Comparison of ENCODE assay signal across 1 cellular context in the genomic region with DNA sequence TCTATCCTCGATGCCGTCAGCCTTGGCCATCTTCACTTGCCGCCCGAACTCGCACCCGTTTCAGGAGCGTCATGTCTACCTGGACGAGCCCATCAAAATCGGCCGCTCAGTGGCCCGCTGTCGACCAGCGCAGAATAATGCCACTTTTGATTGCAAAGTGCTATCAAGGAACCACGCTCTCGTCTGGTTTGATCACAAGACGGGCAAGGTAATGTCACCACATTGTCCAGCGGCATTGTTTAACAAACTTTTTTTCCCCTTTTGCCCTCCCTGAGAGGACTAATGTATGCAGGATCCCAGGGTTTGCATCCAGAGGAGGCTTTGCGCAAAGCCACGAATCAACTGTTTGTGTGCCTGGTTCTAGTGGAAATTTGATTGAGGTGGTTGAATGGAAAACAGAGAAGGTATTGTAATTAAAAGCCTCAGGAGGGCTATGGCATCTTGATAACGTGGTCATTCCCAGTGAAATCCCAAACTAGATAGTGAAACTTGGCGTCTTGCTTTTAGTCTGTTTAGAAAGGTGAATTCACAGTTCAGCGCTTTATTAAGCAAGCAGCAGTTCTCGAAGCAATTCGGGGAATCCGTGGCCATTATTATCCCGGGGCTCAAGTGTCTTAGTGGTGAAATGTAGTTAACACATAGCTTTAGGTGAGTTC.
A peak's percentile ranks its signal among the peaks of the same experiment; 100 is the strongest.
TF ChIP-seq lines count a peak whose summit lies in the region.

No MANE protein-coding gene starts in this region.

TF ChIP-seq in K562, 482 proteins besides CTCF, POLR2A, EP300 and RAD21 (continued from another document):
- TF ChIP-seq, protein P1, sequence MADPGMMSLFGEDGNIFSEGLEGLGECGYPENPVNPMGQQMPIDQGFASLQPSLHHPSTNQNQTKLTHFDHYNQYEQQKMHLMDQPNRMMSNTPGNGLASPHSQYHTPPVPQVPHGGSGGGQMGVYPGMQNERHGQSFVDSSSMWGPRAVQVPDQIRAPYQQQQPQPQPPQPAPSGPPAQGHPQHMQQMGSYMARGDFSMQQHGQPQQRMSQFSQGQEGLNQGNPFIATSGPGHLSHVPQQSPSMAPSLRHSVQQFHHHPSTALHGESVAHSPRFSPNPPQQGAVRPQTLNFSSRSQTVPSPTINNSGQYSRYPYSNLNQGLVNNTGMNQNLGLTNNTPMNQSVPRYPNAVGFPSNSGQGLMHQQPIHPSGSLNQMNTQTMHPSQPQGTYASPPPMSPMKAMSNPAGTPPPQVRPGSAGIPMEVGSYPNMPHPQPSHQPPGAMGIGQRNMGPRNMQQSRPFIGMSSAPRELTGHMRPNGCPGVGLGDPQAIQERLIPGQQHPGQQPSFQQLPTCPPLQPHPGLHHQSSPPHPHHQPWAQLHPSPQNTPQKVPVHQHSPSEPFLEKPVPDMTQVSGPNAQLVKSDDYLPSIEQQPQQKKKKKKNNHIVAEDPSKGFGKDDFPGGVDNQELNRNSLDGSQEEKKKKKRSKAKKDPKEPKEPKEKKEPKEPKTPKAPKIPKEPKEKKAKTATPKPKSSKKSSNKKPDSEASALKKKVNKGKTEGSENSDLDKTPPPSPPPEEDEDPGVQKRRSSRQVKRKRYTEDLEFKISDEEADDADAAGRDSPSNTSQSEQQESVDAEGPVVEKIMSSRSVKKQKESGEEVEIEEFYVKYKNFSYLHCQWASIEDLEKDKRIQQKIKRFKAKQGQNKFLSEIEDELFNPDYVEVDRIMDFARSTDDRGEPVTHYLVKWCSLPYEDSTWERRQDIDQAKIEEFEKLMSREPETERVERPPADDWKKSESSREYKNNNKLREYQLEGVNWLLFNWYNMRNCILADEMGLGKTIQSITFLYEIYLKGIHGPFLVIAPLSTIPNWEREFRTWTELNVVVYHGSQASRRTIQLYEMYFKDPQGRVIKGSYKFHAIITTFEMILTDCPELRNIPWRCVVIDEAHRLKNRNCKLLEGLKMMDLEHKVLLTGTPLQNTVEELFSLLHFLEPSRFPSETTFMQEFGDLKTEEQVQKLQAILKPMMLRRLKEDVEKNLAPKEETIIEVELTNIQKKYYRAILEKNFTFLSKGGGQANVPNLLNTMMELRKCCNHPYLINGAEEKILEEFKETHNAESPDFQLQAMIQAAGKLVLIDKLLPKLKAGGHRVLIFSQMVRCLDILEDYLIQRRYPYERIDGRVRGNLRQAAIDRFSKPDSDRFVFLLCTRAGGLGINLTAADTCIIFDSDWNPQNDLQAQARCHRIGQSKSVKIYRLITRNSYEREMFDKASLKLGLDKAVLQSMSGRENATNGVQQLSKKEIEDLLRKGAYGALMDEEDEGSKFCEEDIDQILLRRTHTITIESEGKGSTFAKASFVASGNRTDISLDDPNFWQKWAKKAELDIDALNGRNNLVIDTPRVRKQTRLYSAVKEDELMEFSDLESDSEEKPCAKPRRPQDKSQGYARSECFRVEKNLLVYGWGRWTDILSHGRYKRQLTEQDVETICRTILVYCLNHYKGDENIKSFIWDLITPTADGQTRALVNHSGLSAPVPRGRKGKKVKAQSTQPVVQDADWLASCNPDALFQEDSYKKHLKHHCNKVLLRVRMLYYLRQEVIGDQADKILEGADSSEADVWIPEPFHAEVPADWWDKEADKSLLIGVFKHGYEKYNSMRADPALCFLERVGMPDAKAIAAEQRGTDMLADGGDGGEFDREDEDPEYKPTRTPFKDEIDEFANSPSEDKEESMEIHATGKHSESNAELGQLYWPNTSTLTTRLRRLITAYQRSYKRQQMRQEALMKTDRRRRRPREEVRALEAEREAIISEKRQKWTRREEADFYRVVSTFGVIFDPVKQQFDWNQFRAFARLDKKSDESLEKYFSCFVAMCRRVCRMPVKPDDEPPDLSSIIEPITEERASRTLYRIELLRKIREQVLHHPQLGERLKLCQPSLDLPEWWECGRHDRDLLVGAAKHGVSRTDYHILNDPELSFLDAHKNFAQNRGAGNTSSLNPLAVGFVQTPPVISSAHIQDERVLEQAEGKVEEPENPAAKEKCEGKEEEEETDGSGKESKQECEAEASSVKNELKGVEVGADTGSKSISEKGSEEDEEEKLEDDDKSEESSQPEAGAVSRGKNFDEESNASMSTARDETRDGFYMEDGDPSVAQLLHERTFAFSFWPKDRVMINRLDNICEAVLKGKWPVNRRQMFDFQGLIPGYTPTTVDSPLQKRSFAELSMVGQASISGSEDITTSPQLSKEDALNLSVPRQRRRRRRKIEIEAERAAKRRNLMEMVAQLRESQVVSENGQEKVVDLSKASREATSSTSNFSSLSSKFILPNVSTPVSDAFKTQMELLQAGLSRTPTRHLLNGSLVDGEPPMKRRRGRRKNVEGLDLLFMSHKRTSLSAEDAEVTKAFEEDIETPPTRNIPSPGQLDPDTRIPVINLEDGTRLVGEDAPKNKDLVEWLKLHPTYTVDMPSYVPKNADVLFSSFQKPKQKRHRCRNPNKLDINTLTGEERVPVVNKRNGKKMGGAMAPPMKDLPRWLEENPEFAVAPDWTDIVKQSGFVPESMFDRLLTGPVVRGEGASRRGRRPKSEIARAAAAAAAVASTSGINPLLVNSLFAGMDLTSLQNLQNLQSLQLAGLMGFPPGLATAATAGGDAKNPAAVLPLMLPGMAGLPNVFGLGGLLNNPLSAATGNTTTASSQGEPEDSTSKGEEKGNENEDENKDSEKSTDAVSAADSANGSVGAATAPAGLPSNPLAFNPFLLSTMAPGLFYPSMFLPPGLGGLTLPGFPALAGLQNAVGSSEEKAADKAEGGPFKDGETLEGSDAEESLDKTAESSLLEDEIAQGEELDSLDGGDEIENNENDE (IDR thresholded peaks at IDR 0.05; ENCODE audit: low read depth, low read length), result no peak
- TF ChIP-seq RBBP5 (IDR thresholded peaks at IDR 0.05; ENCODE audit: borderline replicate concordance, insufficient read depth, low read length, poor library complexity, severe bottlenecking), result peak; percentile 20
